Comparison of ENCODE assay signal across 8 cellular contexts in genomic region chr4:6470502-6471302, GRCh38. TPM values are rescaled to one million over a fixed set of nuclear protein-coding genes. Genes with fewer than 3 reads are reported as not detected.
A peak's percentile ranks its signal among the peaks of the same experiment; 100 is the strongest.
DNase-seq lines count a peak whose midpoint lies in the region; ATAC-seq and TF ChIP-seq lines count a peak whose summit lies in the region.

No MANE protein-coding gene starts in this region.

- no peaks in the 10 kb centered on the region for H4K20me1 ChIP-seq in OCI-LY7 (ENCODE audit: insufficient read depth, low read length)

- no peaks in the 10 kb centered on the region for H3K79me2 ChIP-seq in OCI-LY7 (ENCODE audit: insufficient read depth, low read depth, low read length)

- no peaks in the 10 kb centered on the region for H3K9me2 ChIP-seq in OCI-LY7 (ENCODE audit: insufficient read depth, low read length)

- TF ChIP-seq CTCF in OCI-LY7 (conservative IDR thresholded peaks at IDR 0.05; ENCODE audit: low read length) = no peak

- DNase-seq in DMS53 (lab: John Stamatoyannopoulos, UW) (peak; percentile 91), NCI-H226 (peak; percentile 60), kidney tubule cell (ENCODE audit: low spot score) (peak; percentile 71), NCI-H1694 treated with DMSO at 0.1 percent for 48 hours (lab: John Stamatoyannopoulos, UW) (no peak), OCI-LY7 (ENCODE audit: low spot score) (no peak)
- DNase-seq in stimulated activated naive CD8-positive, alpha-beta T cell treated with anti-CD3 and anti-CD28 coated beads, Interleukin-15, Interleukin-2, amounts not matched to agents 100 U/mL and 50 U/mL, for 24 hours = peak; percentile 9

- H3K9me3 ChIP-seq in OCI-LY7 (ENCODE audit: low read length) = no peaks in the 10 kb centered on the region

- H2AFZ ChIP-seq in OCI-LY7 (ENCODE audit: low read length) = no peak overlapping the region

- no peaks in the 10 kb centered on the region for H3K36me3 ChIP-seq in OCI-LY7 (ENCODE audit: insufficient read depth, low read length)

- POLR2A ChIA-PET in OCI-LY7 (lab: Charles Lee) = no interaction called here

- no peak overlapping the region for H3K4me2 ChIP-seq in OCI-LY7 (ENCODE audit: low read length)

- H3K4me3 ChIP-seq in OCI-LY7 (ENCODE audit: low read depth, low read length, poor library complexity, severe bottlenecking) = no peak overlapping the region

- no peaks in the 10 kb centered on the region for H3K4me1 ChIP-seq in OCI-LY7 (ENCODE audit: insufficient read depth, low read length, poor library complexity, severe bottlenecking)

- CTCF ChIA-PET in OCI-LY7 (lab: Charles Lee; ENCODE audit: unreplicated experiment) = no interaction called here

- intact Hi-C loops in OCI-LY7 (cut with micrococcal nuclease; ENCODE audit: unreplicated experiment) = no loop called here

- ATAC-seq in stimulated activated naive CD8-positive, alpha-beta T cell treated with anti-CD3 and anti-CD28 coated beads, Interleukin-15, Interleukin-2, amounts not matched to agents 100 U/mL and 50 U/mL, for 24 hours = no peak
- ATAC-seq in GM21360 (IDR thresholded peaks at IDR 0.05; ENCODE audit: unreplicated experiment) = no peak

- peak overlapping the region; percentile 93 for H3K27ac ChIP-seq in cingulate gyrus (ENCODE audit: low read depth, low read length)
- H3K27ac ChIP-seq in OCI-LY7 (ENCODE audit: low read depth, low read length, poor library complexity, severe bottlenecking) = no peak overlapping the region

- no TSS peak for BruUV-seq in OCI-LY7 (replicated peaks; lab: Mats Ljungman, UMichigan)

RNA-seq across cellular contexts. Expression of gene PPP2R2C, which starts 1.7 kb away (rescaled TPM):
- total RNA-seq in OCI-LY7 (2014; rRNA removed; shearing (Covaris generic)) = not detected in 2 replicates
- not detected in 2 replicates for total RNA-seq in OCI-LY7 (2022)

Comparison
In these comparisons a context has a peak if more than half of its experiments do, and no peak if none do; other contexts are left out.
1. DNase-seq: peak in DMS53 (single experiment), NCI-H226 (single experiment), kidney tubule cell (single experiment) and stimulated activated naive CD8-positive, alpha-beta T cell treated with anti-CD3 and anti-CD28 coated beads, Interleukin-15, Interleukin-2, amounts not matched to agents 100 U/mL and 50 U/mL, for 24 hours (single experiment); none in NCI-H1694 treated with DMSO at 0.1 percent for 48 hours (single experiment) and OCI-LY7 (single experiment).